Comparison of ENCODE assay signal across 8 cellular contexts in genomic region chr2:54114936-54115283, GRCh38. TPM values are rescaled to one million over a fixed set of nuclear protein-coding genes. Genes with fewer than 3 reads are reported as not detected.
DNase-seq lines count a peak whose midpoint lies in the region; ATAC-seq, FAIRE-seq and TF ChIP-seq lines count a peak whose summit lies in the region.

No MANE protein-coding gene starts in this region.

- dilution Hi-C loops in endothelial cell of umbilical vein (cut with MboI; ENCODE audit: extremely low pct_ligation_motif_present, low sequenced_read_pairs), result no loop called here

- peaks cover 34% of the 10 kb centered on the region for H3K36me3 ChIP-seq in OCI-LY7 (ENCODE audit: insufficient read depth, low read length)
- H3K36me3 ChIP-seq in endothelial cell of umbilical vein (ENCODE audit: control insufficient read depth in 2 of 2, extremely low read depth in 1 of 2, insufficient read depth in 2 of 2, low read length in 2 of 2), result no peaks in the 10 kb centered on the region
- H3K36me3 ChIP-seq in prostate gland, result no peaks in the 10 kb centered on the region

- H3K9me1 ChIP-seq in endothelial cell of umbilical vein (replicated peaks; ENCODE audit: control insufficient read depth, extremely low read depth, insufficient read depth, low read length), result no peaks in the 10 kb centered on the region

- H3K27me3 ChIP-seq in endothelial cell of umbilical vein (ENCODE audit: control insufficient read depth in 2 of 2, insufficient read depth in 2 of 2, low read length in 2 of 2) (no peaks in the 10 kb centered on the region), prostate gland (replicated peaks; ENCODE audit: insufficient read depth) (no peaks in the 10 kb centered on the region)

- POLR2A ChIA-PET in OCI-LY7 (lab: Charles Lee) (interaction anchor here (0.5 to 5.7 kb wide), 10 partner anchors 12 to 595 kb away, joined by 3 to 68 read pairs (median 5); no protein-coding TSS in a partner anchor), endothelial cell of umbilical vein (lab: Charles Lee) (interaction anchor here (0.7 to 1.3 kb wide), 5 partner anchors 8 to 525 kb away, joined by 3 to 8 read pairs (median 3); no protein-coding TSS in a partner anchor)

- 46% methylated on average over 3 of the region's 3 CpGs for WGBS in prostate gland

- DNase-seq in OCI-LY7 (ENCODE audit: low spot score) (no peak), endothelial cell of umbilical vein (ENCODE audit: low read depth, low spot score) (no peak), prostate gland (ENCODE audit: low spot score) (no peak), D341Med (ENCODE audit: low spot score) (no peak), cerebellar cortex (ENCODE audit: low spot score) (no peak), frontal cortex (ENCODE audit: low spot score in 2 of 2) (no peak)

- no peak for FAIRE-seq in endothelial cell of umbilical vein (lab: Jason Lieb, UNC)
- FAIRE-seq in frontal cortex (lab: Jason Lieb, UNC), result no peak

- peak overlapping the region; percentile 100 for H3K9ac ChIP-seq in endothelial cell of umbilical vein (replicated peaks; ENCODE audit: extremely low read depth, insufficient read depth, low read length)

- no peaks in the 10 kb centered on the region for H4K20me1 ChIP-seq in OCI-LY7 (ENCODE audit: insufficient read depth, low read length)
- H4K20me1 ChIP-seq in endothelial cell of umbilical vein (replicated peaks; ENCODE audit: control insufficient read depth, extremely low read depth, insufficient read depth, low read length), result no peaks in the 10 kb centered on the region

- CTCF ChIA-PET in OCI-LY7 (lab: Charles Lee; ENCODE audit: unreplicated experiment), result no interaction called here
- CTCF ChIA-PET in endothelial cell of umbilical vein (lab: Charles Lee), result interaction anchor here (1.1 to 2.3 kb wide), 4 partner anchors 8 to 724 kb away, joined by 3 to 16 read pairs (median 5); no protein-coding TSS in a partner anchor

- peak overlapping the region; percentile 87 for H3K27ac ChIP-seq in OCI-LY7 (ENCODE audit: low read depth, low read length, poor library complexity, severe bottlenecking)
- peak overlapping the region; percentile 93 for H3K27ac ChIP-seq in endothelial cell of umbilical vein (ENCODE audit: insufficient read depth, low read depth, low read length)
- H3K27ac ChIP-seq in prostate gland, result peak overlapping the region; percentile 98 to 100

- intact Hi-C loops in OCI-LY7 (cut with micrococcal nuclease; ENCODE audit: unreplicated experiment) (loop anchor here (2.0 to 5.0 kb wide), 2 partner anchors 388 to 607 kb away; partner anchors contain the start of gene EML6), endothelial cell of umbilical vein (cut with micrococcal nuclease) (loop anchor here (2.0 to 5.0 kb wide), 4 partner anchors 342 to 607 kb away; partner anchors contain the start of genes EML6 and SPTBN1), prostate gland (cut with DNase I) (loop anchor here (5.0 kb wide), 1 partner anchor 217 kb away; a partner anchor contains a TSS)

- H3K4me2 ChIP-seq in OCI-LY7 (ENCODE audit: low read length), result peak overlapping the region; percentile 90
- H3K4me2 ChIP-seq in endothelial cell of umbilical vein (ENCODE audit: insufficient read depth, low read length), result peak overlapping the region; percentile 97

- no peaks in the 10 kb centered on the region for H3K9me2 ChIP-seq in OCI-LY7 (ENCODE audit: insufficient read depth, low read length)

- H3K4me1 ChIP-seq in OCI-LY7 (ENCODE audit: insufficient read depth, low read length, poor library complexity, severe bottlenecking), result peaks cover 19% of the 10 kb centered on the region
- peaks cover 6% of the 10 kb centered on the region for H3K4me1 ChIP-seq in endothelial cell of umbilical vein (ENCODE audit: control insufficient read depth, extremely low read depth, insufficient read depth, low read length)
- H3K4me1 ChIP-seq in prostate gland (replicated peaks), result no peaks in the 10 kb centered on the region

- ATAC-seq in HG02981 (IDR thresholded peaks at IDR 0.05; ENCODE audit: unreplicated experiment), result no peak

- TF ChIP-seq POLR2A in endothelial cell of umbilical vein (IDR thresholded peaks at IDR 0.05; ENCODE audit: low read depth, low read length) (no peak), prostate gland (IDR thresholded peaks at IDR 0.05) (no peak)

- no peak for TF ChIP-seq CTCF in OCI-LY7 (conservative IDR thresholded peaks at IDR 0.05; ENCODE audit: low read length)
- no peak for TF ChIP-seq CTCF in endothelial cell of umbilical vein (IDR thresholded peaks at IDR 0.05; ENCODE audit: extremely low read depth in 1 of 2, insufficient read depth in 1 of 2, low read depth in 1 of 2, low read length in 2 of 2)
- TF ChIP-seq CTCF in prostate gland (IDR thresholded peaks at IDR 0.05), result no peak

- H3K79me2 ChIP-seq in OCI-LY7 (ENCODE audit: insufficient read depth, low read depth, low read length), result peaks cover 16% of the 10 kb centered on the region; the same call in 1 of the 2 replicates
- no peaks in the 10 kb centered on the region for H3K79me2 ChIP-seq in endothelial cell of umbilical vein (ENCODE audit: control insufficient read depth, insufficient read depth, low read length)

- BruUV-seq in OCI-LY7 (replicated peaks; lab: Mats Ljungman, UMichigan), result no TSS peak
- BruUV-seq in endothelial cell of umbilical vein (replicated peaks; lab: Mats Ljungman, UMichigan), result no TSS peak

- H3K9me3 ChIP-seq in OCI-LY7 (ENCODE audit: low read length), result peaks cover 31% of the 10 kb centered on the region
- H3K9me3 ChIP-seq in endothelial cell of umbilical vein (replicated peaks; ENCODE audit: control insufficient read depth, insufficient read depth, low read length), result peaks cover 3% of the 10 kb centered on the region
- no peaks in the 10 kb centered on the region for H3K9me3 ChIP-seq in prostate gland

- H2AFZ ChIP-seq in OCI-LY7 (ENCODE audit: low read length), result peak overlapping the region; percentile 62; the same call in 1 of the 2 replicates
- peak overlapping the region; percentile 97 for H2AFZ ChIP-seq in endothelial cell of umbilical vein (ENCODE audit: low read depth, low read length)

- peak overlapping the region; percentile 70 for H3K4me3 ChIP-seq in GM08714 (ENCODE audit: low read length)
- H3K4me3 ChIP-seq in OCI-LY7 (ENCODE audit: low read depth, low read length, poor library complexity, severe bottlenecking), result peak overlapping the region; percentile 69
- H3K4me3 ChIP-seq in endothelial cell of umbilical vein (replicated peaks in 1 of 3; ENCODE audit: insufficient read depth in 1 of 3, low read depth in 1 of 3, low read length in 3 of 3), result peak overlapping the region; percentile 53 to 91 (median 74)
- peak overlapping the region; percentile 71 to 80 for H3K4me3 ChIP-seq in prostate gland

TF ChIP-seq in endothelial cell of umbilical vein, 7 proteins besides CTCF, POLR2A, EP300 and RAD21:
- TF ChIP-seq EZH2 (IDR thresholded peaks at IDR 0.05; ENCODE audit: borderline replicate concordance, low read depth, low read length, severe bottlenecking), result no peak

RNA-seq across cellular contexts. Expression of gene ACYP2, which starts 0.5 kb away (rescaled TPM):
- total RNA-seq in OCI-LY7 (2014; rRNA removed; shearing (Covaris generic)), result 17.9 and 18.7 TPM in 2 replicates
- 18.5 and 20.6 TPM in 2 replicates for total RNA-seq in OCI-LY7 (2022)
- 5.8 and 7.9 TPM in 2 replicates for total RNA-seq in endothelial cell of umbilical vein
- polyA plus RNA-seq in endothelial cell of umbilical vein, result 3.4 and 3.9 TPM in 2 replicates
- polyA plus RNA-seq in endothelial cell of umbilical vein (2011; cell fraction: cytosol; rRNA removed), result 5.3 and 5.7 TPM in 2 replicates
- polyA plus RNA-seq in endothelial cell of umbilical vein (2011; cell fraction: nucleus; rRNA removed), result 1.9 and 2.3 TPM in 2 replicates
- polyA plus RNA-seq in endothelial cell of umbilical vein (2012), result 3.8 and 4.7 TPM in 2 replicates
- 1.8 and 2.8 TPM in 2 replicates for polyA minus RNA-seq in endothelial cell of umbilical vein
- polyA minus RNA-seq in endothelial cell of umbilical vein (2011; cell fraction: cytosol; rRNA and poly(A)+ RNA removed), result 4.8 TPM
- 2.7 and 3.2 TPM in 2 replicates for polyA minus RNA-seq in endothelial cell of umbilical vein (2011; cell fraction: nucleus; rRNA and poly(A)+ RNA removed)
- 10 to 100 TPM; 30.6 to 39.7 TPM for total RNA-seq in prostate gland
- total RNA-seq in frontal cortex, result 22.4 TPM
